In the genomic region with DNA sequence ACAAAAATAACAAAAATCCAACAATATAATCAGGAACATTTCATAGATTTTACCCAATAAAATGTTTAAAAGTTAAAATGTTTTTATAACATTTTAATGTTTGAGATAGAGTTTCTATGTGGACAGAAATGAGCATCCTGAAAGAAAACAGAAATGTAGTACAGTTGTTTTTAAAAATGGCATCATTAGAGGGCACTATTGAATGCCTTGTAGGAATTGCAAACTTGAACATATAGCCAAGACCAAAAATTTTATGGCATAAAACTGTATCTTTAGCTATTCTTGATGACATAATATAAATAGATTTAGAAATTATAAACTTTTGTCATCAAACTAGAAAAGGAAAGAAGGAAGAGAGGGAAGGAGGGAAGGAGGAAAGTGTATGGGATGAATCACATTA, we compare ENCODE assay signal across 22 cellular contexts.
A peak's percentile ranks its signal among the peaks of the same experiment; 100 is the strongest.
DNase-seq lines count a peak whose midpoint lies in the region; ATAC-seq, FAIRE-seq and TF ChIP-seq lines count a peak whose summit lies in the region.
"Had no signal": no experiment of that assay in that cellular context is flagged by ENCODE, and none has a peak within 500 bp of the region (broad histone marks: within the 10 kb centered on the region; RNA-seq: fewer than 3 reads in every experiment).

No MANE protein-coding gene starts in this region.

- no peak overlapping the region for H3K4me3 ChIP-seq in AG04450 (ENCODE audit: low read depth, low read length)
- H3K4me3 ChIP-seq in neural progenitor cell, result no peak overlapping the region
- H3K4me3 ChIP-seq: PC-9, SJCRH30 had no signal

- in situ Hi-C loops in ACHN (cut with HindIII; ENCODE audit: low pct_ligation_motif_present, low pct_unique_long_range_greater_than_20kb, low sequenced_read_pairs), result no loop called here

- no peaks in the 10 kb centered on the region for H3K27me3 Mint-ChIP-seq in neural progenitor cell (ENCODE audit: insufficient read depth, low read depth)

- DNase-seq in AG04450 (ENCODE audit: low read depth, low spot score), result no peak
- DNase-seq in OCI-M1 (lab: John Stamatoyannopoulos, UW), result peak; percentile 5
- no peak for DNase-seq in neural progenitor cell (ENCODE audit: low spot score)
- DNase-seq in ACHN, result no peak
- no peak for DNase-seq in activated CD8-positive, alpha-beta memory T cell treated with anti-CD3 and anti-CD28 coated beads, Interleukin-2, amount 50 U/mL, for 4 hours
- no peak for DNase-seq in caudate nucleus (lab: John Stamatoyannopoulos, UW)
- DNase-seq: 8988T; BE2C; CD4-positive, alpha-beta T cell; H7; KG1; MV-4-11; NCI-H1417; NCI-H187; NCI-H2107; NCI-H510A; NCI-H748 treated with DMSO at 0.1 percent for 48 hours; PC-9; SJCRH30 had no signal

- H3K4me2 ChIP-seq in neural progenitor cell, result no peak overlapping the region
- H3K4me2 ChIP-seq: PC-9 had no signal

- H3K79me2 ChIP-seq in neural progenitor cell (ENCODE audit: low read depth), result no peaks in the 10 kb centered on the region

- H3K4me3 Mint-ChIP-seq in neural progenitor cell, result no peak overlapping the region
- H3K4me3 Mint-ChIP-seq: CD4-positive, alpha-beta T cell had no signal

- TF ChIP-seq CTCF in AG04450 (IDR thresholded peaks at IDR 0.05; ENCODE audit: low read depth, low read length) (0 out of 2 replicates have a peak, but pooled peaks have one; percentile 16), neural progenitor cell (IDR thresholded peaks at IDR 0.05) (peak; percentile 5)

- no peaks in the 10 kb centered on the region for H3K4me1 Mint-ChIP-seq in neural progenitor cell

- no peaks in the 10 kb centered on the region for H4K20me1 ChIP-seq in neural progenitor cell (ENCODE audit: low read depth)

- H2AFZ ChIP-seq in neural progenitor cell (replicated peaks), result no peak overlapping the region
- H2AFZ ChIP-seq: PC-9 had no signal

- ATAC-seq in GM21367 (IDR thresholded peaks at IDR 0.05; ENCODE audit: unreplicated experiment), result no peak
- ATAC-seq: HepG2 had no signal

- no peaks in the 10 kb centered on the region for H3K9me3 Mint-ChIP-seq in neural progenitor cell

- H3K27ac Mint-ChIP-seq in neural progenitor cell, result no peak overlapping the region
- H3K27ac Mint-ChIP-seq: CD4-positive, alpha-beta T cell had no signal

- peaks cover 6% of the 10 kb centered on the region for H3K4me1 ChIP-seq in neural progenitor cell
- H3K4me1 ChIP-seq: BE2C, SJCRH30 had no signal

- H3K27ac ChIP-seq in AG04450 (ENCODE audit: low read depth, low read length), result no peak overlapping the region
- H3K27ac ChIP-seq in neural progenitor cell, result no peak overlapping the region
- no peak overlapping the region for H3K27ac ChIP-seq in caudate nucleus (ENCODE audit: low read depth, low read length)
- H3K27ac ChIP-seq: PC-9, SJCRH30 had no signal

- H3K9me3 ChIP-seq in AG04450 (ENCODE audit: control insufficient read depth, insufficient read depth, low read length), result no peaks in the 10 kb centered on the region
- H3K9me3 ChIP-seq in neural progenitor cell (ENCODE audit: low read depth), result peaks cover 4% of the 10 kb centered on the region
- H3K9me3 ChIP-seq: BE2C, SJCRH30 had no signal

- H3K36me3 ChIP-seq in neural progenitor cell, result no peaks in the 10 kb centered on the region
- H3K36me3 ChIP-seq: BE2C, SJCRH30 had no signal

- no peaks in the 10 kb centered on the region for H3K36me3 Mint-ChIP-seq in neural progenitor cell

- no peak overlapping the region for H3K9ac ChIP-seq in neural progenitor cell

- H3F3A ChIP-seq in neural progenitor cell (ENCODE audit: low read depth), result no peaks in the 10 kb centered on the region

- POLR2A ChIA-PET in AG04450 (lab: Yijun Ruan, JAX), result no interaction called here

- H3K27me3 ChIP-seq in AG04450 (ENCODE audit: control insufficient read depth, insufficient read depth, low read length), result no peaks in the 10 kb centered on the region
- no peaks in the 10 kb centered on the region for H3K27me3 ChIP-seq in neural progenitor cell
- H3K27me3 ChIP-seq: BE2C, SJCRH30 had no signal

- CTCF ChIA-PET in AG04450 (lab: Charles Lee), result interaction anchor here (0.8 kb wide), 1 partner anchor 84 kb away, joined by 4 read pairs; no protein-coding TSS in a partner anchor

- FAIRE-seq in colon (lab: Jason Lieb, UNC), result peak; percentile 10
- FAIRE-seq: HepG2 had no signal
